24 cellular contexts compared by ENCODE assay signal in genomic region chr5:88393721-88394530, GRCh38.
DNase-seq lines count a peak whose midpoint lies in the region; ATAC-seq and TF ChIP-seq lines count a peak whose summit lies in the region.
"Had no signal": no experiment of that assay in that cellular context is flagged by ENCODE, and none has a peak within 500 bp of the region (broad histone marks: within the 10 kb centered on the region; RNA-seq: fewer than 3 reads in every experiment).

No MANE protein-coding gene starts in this region.

- H3K4me3 Mint-ChIP-seq in nephron progenitor cell = no peak overlapping the region
- H3K4me3 Mint-ChIP-seq: activated naive CD4-positive, alpha-beta T cell treated with anti-CD3 and anti-CD28 coated beads for 36 hours; CD4-positive, CD25-positive, alpha-beta regulatory T cell; dendritic cell treated with granulocyte-macrophage colony-stimulating factor and Interleukin-4, amounts not matched to agents 40 ng/mL and 50 ng/mL, for 4 days had no signal

- no peaks in the 10 kb centered on the region for H3K27me3 Mint-ChIP-seq in nephron progenitor cell (ENCODE audit: low read depth, poor library complexity)
- H3K27me3 Mint-ChIP-seq: dendritic cell treated with granulocyte-macrophage colony-stimulating factor and Interleukin-4, amounts not matched to agents 40 ng/mL and 50 ng/mL, for 4 days had no signal

- no peak for TF ChIP-seq CTCF in nephron progenitor cell (IDR thresholded peaks at IDR 0.05)

- peak overlapping the region; percentile 18 for H3K27ac Mint-ChIP-seq in nephron progenitor cell
- H3K27ac Mint-ChIP-seq: activated naive CD4-positive, alpha-beta T cell treated with anti-CD3 and anti-CD28 coated beads for 36 hours; dendritic cell treated with granulocyte-macrophage colony-stimulating factor and Interleukin-4, amounts not matched to agents 40 ng/mL and 50 ng/mL, for 4 days had no signal

- no peaks in the 10 kb centered on the region for H3K9me3 Mint-ChIP-seq in nephron progenitor cell
- H3K9me3 Mint-ChIP-seq: activated naive CD4-positive, alpha-beta T cell treated with anti-CD3 and anti-CD28 coated beads for 36 hours; CD4-positive, CD25-positive, alpha-beta regulatory T cell; dendritic cell treated with granulocyte-macrophage colony-stimulating factor and Interleukin-4, amounts not matched to agents 40 ng/mL and 50 ng/mL, for 4 days had no signal

- peaks cover 80% of the 10 kb centered on the region for H3K4me1 Mint-ChIP-seq in nephron progenitor cell
- H3K4me1 Mint-ChIP-seq: CD4-positive, CD25-positive, alpha-beta regulatory T cell had no signal

- H3K27me3 ChIP-seq in ectodermal cell (ENCODE audit: control insufficient read depth, insufficient read depth, low read length, poor library complexity, severe bottlenecking) = no peaks in the 10 kb centered on the region
- H3K27me3 ChIP-seq: testis had no signal

- no peak for ATAC-seq in GM18517 (IDR thresholded peaks at IDR 0.05; ENCODE audit: unreplicated experiment)
- no peak for ATAC-seq in left cardiac atrium

- intact Hi-C loops in left cardiac atrium (cut with DNase I) = no loop called here

- DNase-seq in M059J (ENCODE audit: low read depth) (peak; percentile 28), nephron progenitor cell (no peak), NCI-H2081 (lab: John Stamatoyannopoulos, UW) (no peak), left cardiac atrium (no peak)
- DNase-seq in activated CD8-positive, alpha-beta memory T cell treated with anti-CD3 and anti-CD28 coated beads, Interleukin-2, amount 50 U/mL, for 4 hours = no peak
- DNase-seq: activated CD4-positive, alpha-beta T cell treated with anti-CD3 and anti-CD28 coated beads for 48 hours; activated naive CD4-positive, alpha-beta T cell treated with anti-CD3 and anti-CD28 coated beads for 36 hours; activated T-cell treated with anti-CD3 and anti-CD28 coated beads, Interleukin-2, amount 50 U/mL, for 48 hours; CD4-positive, CD25-positive, alpha-beta regulatory T cell; DMS 273 treated with DMSO at 0.1 percent for 48 hours; Karpas-422; kidney glomerular epithelial cell; NCI-H187; NCI-H526 treated with DMSO at 0.1 percent for 48 hours; retina; RPMI8226; stimulated activated CD4-positive, alpha-beta T cell treated with anti-CD3 and anti-CD28 coated beads, Interleukin-2, amount 100 ng/mL, for 24 hours; T-helper 2 cell; testis had no signal

- no peaks in the 10 kb centered on the region for H3K9me3 ChIP-seq in ectodermal cell (ENCODE audit: control insufficient read depth, low read length)
- H3K9me3 ChIP-seq: testis had no signal

- peak overlapping the region; percentile 65 for H3K27ac ChIP-seq in ectodermal cell (ENCODE audit: insufficient read depth, low read depth, low read length, poor library complexity, severe bottlenecking)
- H3K27ac ChIP-seq: SK-N-MC, testis had no signal

- WGBS in ectodermal cell, 2 experiments = 88 to 96% methylated on average over 2 to 6 of the region's 7 CpGs

- H3K36me3 ChIP-seq in ectodermal cell (ENCODE audit: control insufficient read depth, insufficient read depth, low read length) = no peaks in the 10 kb centered on the region

- H3K4me1 ChIP-seq in ectodermal cell (ENCODE audit: control insufficient read depth, insufficient read depth, low read length) = peaks cover 62% of the 10 kb centered on the region
- H3K4me1 ChIP-seq: testis had no signal

- H3K4me3 ChIP-seq in ectodermal cell (ENCODE audit: insufficient read depth, low read depth, low read length) = no peak overlapping the region
- H3K4me3 ChIP-seq: SK-N-MC, smooth muscle cell, testis had no signal

- no peaks in the 10 kb centered on the region for H3K36me3 Mint-ChIP-seq in nephron progenitor cell (ENCODE audit: low read depth)
- H3K36me3 Mint-ChIP-seq: CD4-positive, CD25-positive, alpha-beta regulatory T cell had no signal
